Comparison of ENCODE assay signal across 8 cellular contexts in genomic region chr3:115819785-115820384, GRCh38.
DNase-seq lines count a peak whose midpoint lies in the region; ATAC-seq lines count a peak whose summit lies in the region.

No MANE protein-coding gene starts in this region.

- ATAC-seq in GM18520 (IDR thresholded peaks at IDR 0.05; ENCODE audit: unreplicated experiment) = peak; percentile 83
- ATAC-seq in HG03039 (IDR thresholded peaks at IDR 0.05; ENCODE audit: unreplicated experiment) = peak; percentile 92

- DNase-seq in AG08396 (ENCODE audit: low spot score) (peak; percentile 65), NCI-H1930 (lab: John Stamatoyannopoulos, UW) (peak; percentile 46 to 71), T-helper 9 cell (peak; percentile 40), brain pericyte (ENCODE audit: low read depth, low spot score) (peak; percentile 62), inferior parietal cortex (ENCODE audit: extremely low spot score) (peak; percentile 92)
- DNase-seq in stimulated activated CD4-positive, alpha-beta T cell treated with anti-CD3 and anti-CD28 coated beads, Interleukin-1b, Interleukin-23, amount 100 ng/mL, for 48 hours = peak; percentile 43

Comparison
In these comparisons a context has a peak if more than half of its experiments do, and no peak if none do; other contexts are left out.
1. Peak in every context shown above with its lines: DNase-seq and ATAC-seq.
2. DNase-seq: peak in every context shown above with its lines; median percentile 92 in inferior parietal cortex; 65 in AG08396; 62 in brain pericyte; 58 in NCI-H1930; 43 in stimulated activated CD4-positive, alpha-beta T cell treated with anti-CD3 and anti-CD28 coated beads, Interleukin-1b, Interleukin-23, amount 100 ng/mL, for 48 hours; 40 in T-helper 9 cell.